In the genomic region with DNA sequence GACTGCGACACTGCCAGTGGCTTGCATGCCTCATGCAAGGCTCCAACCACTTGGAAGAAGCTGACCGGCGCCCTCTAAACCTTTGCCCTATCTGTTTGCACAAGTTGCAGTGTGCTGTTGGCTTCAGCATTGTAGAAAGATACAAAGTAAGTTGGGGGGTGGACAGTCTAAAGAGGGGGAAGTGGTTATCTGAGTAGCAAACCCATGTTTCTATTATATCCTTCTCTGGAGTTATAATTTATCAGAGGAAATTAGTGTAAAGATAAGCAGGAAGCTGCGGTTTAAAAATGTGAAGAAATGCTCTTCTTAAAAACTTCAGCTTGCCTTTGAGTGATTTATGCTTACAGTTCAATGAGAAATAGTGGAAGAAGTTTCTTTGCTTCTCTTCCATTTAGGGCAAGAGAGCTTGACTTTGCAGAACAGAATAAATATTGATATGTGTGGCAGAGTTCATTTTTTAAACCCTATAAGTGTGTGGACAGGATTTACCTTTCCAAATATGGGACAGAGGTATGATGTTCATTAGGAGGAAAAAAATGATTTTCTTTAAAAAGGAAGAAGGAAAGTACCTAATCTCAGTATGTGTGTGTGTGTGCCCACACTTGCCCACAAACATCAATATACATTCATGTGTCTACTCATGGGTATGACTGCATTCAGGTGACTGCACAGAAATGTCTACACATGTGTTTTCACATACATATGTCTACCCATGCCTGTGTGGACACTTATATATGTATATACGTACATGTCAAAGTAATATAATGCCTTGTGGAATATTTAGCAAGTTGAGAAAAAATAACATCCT, we compare ENCODE assay signal across 10 cellular contexts. TPM values are rescaled to one million over a fixed set of nuclear protein-coding genes. Genes with fewer than 3 reads are reported as not detected.
A peak's percentile ranks its signal among the peaks of the same experiment; 100 is the strongest.
DNase-seq lines count a peak whose midpoint lies in the region; ATAC-seq, FAIRE-seq and TF ChIP-seq lines count a peak whose summit lies in the region.
"Had no signal": no experiment of that assay in that cellular context is flagged by ENCODE, and none has a peak within 500 bp of the region (broad histone marks: within the 10 kb centered on the region; RNA-seq: fewer than 3 reads in every experiment).

No MANE protein-coding gene starts in this region.

- no peaks in the 10 kb centered on the region for H3K9me3 ChIP-seq in small intestine (ENCODE audit: control insufficient read depth, low read depth)

- H3K36me3 ChIP-seq in small intestine (ENCODE audit: control insufficient read depth in 2 of 2, insufficient read depth in 2 of 2, low read length in 2 of 2): no peaks in the 10 kb centered on the region

- H3K27ac Mint-ChIP-seq in activated naive CD4-positive, alpha-beta T cell treated with anti-CD3 and anti-CD28 coated beads, Interleukin-2, amount 50 U/mL, for 24 hours: peak overlapping the region; percentile 13

- FAIRE-seq in GM12891 (lab: Jason Lieb, UNC) (peak; percentile 76), small intestine (lab: Jason Lieb, UNC) (no peak)

- peaks cover 84% of the 10 kb centered on the region for H3K4me1 Mint-ChIP-seq in activated naive CD4-positive, alpha-beta T cell treated with anti-CD3 and anti-CD28 coated beads, Interleukin-2, amount 50 U/mL, for 24 hours

- H3K4me3 Mint-ChIP-seq in activated naive CD4-positive, alpha-beta T cell treated with anti-CD3 and anti-CD28 coated beads, Interleukin-2, amount 50 U/mL, for 24 hours: peak overlapping the region; percentile 63

- ATAC-seq in GM21737 (IDR thresholded peaks at IDR 0.05; ENCODE audit: unreplicated experiment): no peak
- ATAC-seq: right cardiac atrium had no signal

- no peak overlapping the region for H3K4me3 ChIP-seq in small intestine (ENCODE audit: low read depth in 1 of 2, low read length in 2 of 2)

- H3K27me3 ChIP-seq in small intestine (ENCODE audit: control insufficient read depth in 2 of 2, insufficient read depth in 2 of 2, low read length in 2 of 2): no peaks in the 10 kb centered on the region

- WGBS in small intestine, 3 donors: 64 to 66% (median 65%) methylated on average over 5 of the region's 5 CpGs

- peaks cover 21% of the 10 kb centered on the region for H3K36me3 Mint-ChIP-seq in activated naive CD4-positive, alpha-beta T cell treated with anti-CD3 and anti-CD28 coated beads, Interleukin-2, amount 50 U/mL, for 24 hours

- H3K27ac ChIP-seq in small intestine (ENCODE audit: low read depth in 1 of 2, low read length in 1 of 2): peak overlapping the region in 1 of 2 donors; percentile 25

- H3K4me1 ChIP-seq in small intestine (ENCODE audit: control insufficient read depth in 2 of 2, insufficient read depth in 1 of 2, low read depth in 1 of 2, low read length in 1 of 2): no peaks in the 10 kb centered on the region

- H3K27me3 Mint-ChIP-seq in activated naive CD4-positive, alpha-beta T cell treated with anti-CD3 and anti-CD28 coated beads, Interleukin-2, amount 50 U/mL, for 24 hours: no peaks in the 10 kb centered on the region

- TF ChIP-seq POLR2A in GM12891 (IDR thresholded peaks at IDR 0.05; ENCODE audit: low read depth, low read length): no peak

- DNase-seq in GM12891 (ENCODE audit: insufficient read length, low spot score) (no peak), NOMO-1 treated with dmso at 0.1 percent for 144 hours (lab: John Stamatoyannopoulos, UW; ENCODE audit: unreplicated experiment) (peak; percentile 82), small intestine (peak; percentile 22), DMS153 treated with DMSO at 0.1 percent for 48 hours (lab: John Stamatoyannopoulos, UW; ENCODE audit: unreplicated experiment) (no peak), AG08395 (ENCODE audit: low spot score) (no peak)
- DNase-seq in effector CD8-positive, alpha-beta T cell (lab: John Stamatoyannopoulos, UW): no peak
- DNase-seq: NCI-H2081 treated with DMSO at 0.1 percent for 48 hours, right cardiac atrium had no signal

- no peaks in the 10 kb centered on the region for H3K9me3 Mint-ChIP-seq in activated naive CD4-positive, alpha-beta T cell treated with anti-CD3 and anti-CD28 coated beads, Interleukin-2, amount 50 U/mL, for 24 hours

TF ChIP-seq in GM12891, 5 proteins besides CTCF, POLR2A, EP300 and RAD21:
- TF ChIP-seq TAF1 (IDR thresholded peaks at IDR 0.05; ENCODE audit: low read depth, low read length) (no peak), PAX5 (IDR thresholded peaks at IDR 0.05; ENCODE audit: insufficient read depth, low read length, severe bottlenecking) (no peak), POLR2AphosphoS5 (IDR thresholded peaks at IDR 0.05; ENCODE audit: low read depth, low read length) (no peak), POU2F2 (IDR thresholded peaks at IDR 0.05; ENCODE audit: low read depth, low read length) (no peak)

RNA-seq across cellular contexts. Expression of gene AMZ2, which starts 8.1 kb away (rescaled TPM):
- 84.6 TPM for polyA plus RNA-seq in GM12891 (2012; ENCODE audit: low read depth, missing spikeins)
- 10 to 100 TPM; 29.1 to 38.0 (median 29.7) TPM for polyA plus RNA-seq in small intestine

RNA-seq across cellular contexts. Expression of gene SLC16A6, which starts 35.0 kb away (rescaled TPM):
- polyA plus RNA-seq in GM12891 (2012; ENCODE audit: low read depth, missing spikeins): 1.7 TPM
- under 1 TPM in 1 of 3 donors, not detected in 2; 0.18 TPM for polyA plus RNA-seq in small intestine

RNA-seq across cellular contexts. Expression of gene ARSG, which starts 35.4 kb away (rescaled TPM):
- polyA plus RNA-seq in GM12891 (2012; ENCODE audit: low read depth, missing spikeins): 3.1 TPM
- 1 to 10 TPM in 1 of 3 donors, under 1 TPM in 1, not detected in 1; 0.81 to 1.6 TPM for polyA plus RNA-seq in small intestine

Comparison
In these comparisons a context has a peak if more than half of its experiments do, and no peak if none do; other contexts are left out.
1. DNase-seq: peak in NOMO-1 treated with dmso at 0.1 percent for 144 hours (single experiment) and small intestine (single experiment); none in GM12891 (single experiment), DMS153 treated with DMSO at 0.1 percent for 48 hours (single experiment), effector CD8-positive, alpha-beta T cell (single experiment) and AG08395 (single experiment).